Comparison of ENCODE assay signal across 15 cellular contexts in the genomic region with DNA sequence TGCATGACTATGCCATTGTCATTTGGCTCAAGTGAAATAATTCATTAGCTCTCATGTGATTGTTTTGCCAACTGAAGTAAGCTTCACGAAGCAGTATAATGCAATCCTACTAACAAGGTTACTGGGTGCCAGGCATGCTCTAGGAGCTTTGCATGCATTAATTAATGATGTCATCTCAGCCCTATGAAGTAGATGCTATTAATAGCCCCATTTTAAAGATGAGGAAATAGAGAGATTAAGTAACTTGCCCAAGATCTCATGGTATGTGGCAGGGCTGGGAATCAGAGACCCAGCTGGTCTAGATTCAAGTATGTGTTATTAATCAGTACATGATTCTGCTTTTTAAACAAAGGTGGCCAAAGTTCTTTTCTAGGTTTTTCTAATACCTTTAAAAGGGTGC. TPM values are rescaled to one million over a fixed set of nuclear protein-coding genes. Genes with fewer than 3 reads are reported as not detected.
DNase-seq lines count a peak whose midpoint lies in the region; ATAC-seq and TF ChIP-seq lines count a peak whose summit lies in the region.
"Had no signal": no experiment of that assay in that cellular context is flagged by ENCODE, and none has a peak within 500 bp of the region (broad histone marks: within the 10 kb centered on the region; RNA-seq: fewer than 3 reads in every experiment).

No MANE protein-coding gene starts in this region.

- 85% methylated on average over 1 of the region's 1 CpG for WGBS in hepatocyte (ENCODE audit: low lambda C conversion rate, missing lambda C conversion rate)
- WGBS in upper lobe of left lung, 2 donors, result 35 to 39% methylated on average over 1 of the region's 1 CpG

- peak; percentile 29 to 50 for ATAC-seq in upper lobe of left lung (ENCODE audit: low FRiP score in 2 of 2)
- no peak for ATAC-seq in HG03175 (IDR thresholded peaks at IDR 0.05; ENCODE audit: unreplicated experiment)

- H3K27ac ChIP-seq in hepatocyte, result peak overlapping the region; percentile 25
- H3K27ac ChIP-seq in upper lobe of left lung, result no peak overlapping the region

- H4K20me1 ChIP-seq in hepatocyte (ENCODE audit: insufficient read depth, poor library complexity, severe bottlenecking), result no peaks in the 10 kb centered on the region

- H2AFZ ChIP-seq in hepatocyte, result no peak overlapping the region

- TF ChIP-seq POLR2A in upper lobe of left lung (IDR thresholded peaks at IDR 0.05), result no peak

- no peaks in the 10 kb centered on the region for H3K79me2 ChIP-seq in hepatocyte

- no peaks in the 10 kb centered on the region for H3K36me3 ChIP-seq in adipocyte (ENCODE audit: control insufficient read depth, insufficient read depth, low read length, severe bottlenecking)
- no peaks in the 10 kb centered on the region for H3K36me3 ChIP-seq in hepatocyte (replicated peaks; ENCODE audit: insufficient read depth, low read depth)
- no peaks in the 10 kb centered on the region for H3K36me3 ChIP-seq in upper lobe of left lung
- H3K36me3 ChIP-seq: HAP-1 had no signal

- DNase-seq in NOMO-1 treated with DMSO at 0.1 percent for 48 hours (lab: John Stamatoyannopoulos, UW; ENCODE audit: unreplicated experiment), result peak; percentile 49
- DNase-seq in NOMO-1 treated with dmso at 0.1 percent for 144 hours (lab: John Stamatoyannopoulos, UW; ENCODE audit: unreplicated experiment), result no peak
- DNase-seq in adipocyte (ENCODE audit: low read depth), result peak; percentile 87
- no peak for DNase-seq in hepatocyte (ENCODE audit: low spot score)
- DNase-seq in upper lobe of left lung, result peak in 1 of 2 donors; percentile 28
- DNase-seq in NCI-H510A treated with DMSO at 0.1 percent for 48 hours (lab: John Stamatoyannopoulos, UW), result no peak
- no peak for DNase-seq in C1 segment of cervical spinal cord (lab: John Stamatoyannopoulos, UW)
- DNase-seq: activated CD4-positive, alpha-beta T cell treated with anti-CD3 and anti-CD28 coated beads, Interleukin-2, amount 10 ng/mL, durations not matched to agents 24 days and 14 days; activated gamma-delta T cell treated with Interleukin-2 at 50 U/mL for 16 hours; naive B cell; NCI-H510A; stimulated activated CD4-positive, alpha-beta T cell treated with anti-CD3 and anti-CD28 coated beads, Interleukin-12 subunit alpha, Interleukin-12 subunit beta, amount 100 ng/mL, for 4 hours had no signal

- H3K27me3 ChIP-seq in adipocyte (replicated peaks; ENCODE audit: control insufficient read depth, insufficient read depth, low read length) (no peaks in the 10 kb centered on the region), hepatocyte (no peaks in the 10 kb centered on the region), upper lobe of left lung (no peaks in the 10 kb centered on the region)

- TF ChIP-seq EP300 in upper lobe of left lung (IDR thresholded peaks at IDR 0.05), result no peak

- H3K4me3 ChIP-seq in adipocyte (ENCODE audit: low read length), result no peak overlapping the region
- H3K4me3 ChIP-seq in hepatocyte, result no peak overlapping the region
- H3K4me3 ChIP-seq in upper lobe of left lung, result no peak overlapping the region
- H3K4me3 ChIP-seq: HAP-1, SK-N-MC had no signal

- H3K4me2 ChIP-seq in hepatocyte, result no peak overlapping the region

- H3K9me2 ChIP-seq in hepatocyte (replicated peaks; ENCODE audit: insufficient read depth), result no peaks in the 10 kb centered on the region

- H3K9me3 ChIP-seq in adipocyte (ENCODE audit: control insufficient read depth, low read length), result no peaks in the 10 kb centered on the region
- no peaks in the 10 kb centered on the region for H3K9me3 ChIP-seq in hepatocyte (ENCODE audit: low read depth)
- no peaks in the 10 kb centered on the region for H3K9me3 ChIP-seq in upper lobe of left lung
- H3K9me3 ChIP-seq: HAP-1 had no signal

- H3K9ac ChIP-seq in adipocyte (ENCODE audit: low read length), result no peak overlapping the region

- TF ChIP-seq CTCF in hepatocyte (IDR thresholded peaks at IDR 0.05; ENCODE audit: poor library complexity), result no peak
- TF ChIP-seq CTCF in upper lobe of left lung (IDR thresholded peaks at IDR 0.05), result no peak

- peaks cover 45% of the 10 kb centered on the region for H3K4me1 ChIP-seq in adipocyte (ENCODE audit: control insufficient read depth, insufficient read depth, low read length)
- H3K4me1 ChIP-seq in hepatocyte (ENCODE audit: insufficient read depth), result peaks cover 19% of the 10 kb centered on the region
- H3K4me1 ChIP-seq in upper lobe of left lung, result no peaks in the 10 kb centered on the region

RNA-seq across cellular contexts. Expression of gene KRT39, which starts 14.1 kb away (rescaled TPM):
- 1.0 TPM in 1 of 2 replicates, not detected in the other for total RNA-seq in hepatocyte
- polyA plus RNA-seq in hepatocyte, result not detected in 2 replicates
- not detected for total RNA-seq in upper lobe of left lung
- total RNA-seq: activated CD4-positive, alpha-beta T cell treated with anti-CD3 and anti-CD28 coated beads, Interleukin-2, amount 10 ng/mL, durations not matched to agents 24 days and 14 days had no signal

RNA-seq across cellular contexts. Expression of gene KRT23, which starts 15.2 kb away (rescaled TPM):
- total RNA-seq in hepatocyte, result 4.0 and 6.4 TPM in 2 replicates
- 2.0 and 4.0 TPM in 2 replicates for polyA plus RNA-seq in hepatocyte
- total RNA-seq in upper lobe of left lung, result 10 to 100 TPM in 1 of 6 donors, 1 to 10 TPM in 4, under 1 TPM in 1; 0.49 to 10.7 (median 3.1) TPM
- total RNA-seq: activated CD4-positive, alpha-beta T cell treated with anti-CD3 and anti-CD28 coated beads, Interleukin-2, amount 10 ng/mL, durations not matched to agents 24 days and 14 days had no signal

RNA-seq across cellular contexts. Expression of gene KRT40, which starts 31.5 kb away (rescaled TPM):
- total RNA-seq in hepatocyte (0.33 TPM in 1 of 2 replicates, not detected in the other), upper lobe of left lung (under 1 TPM in 1 of 6 donors, not detected in 5; 0.24 TPM)
- 0.19 TPM in 1 of 2 replicates, not detected in the other for polyA plus RNA-seq in hepatocyte
- total RNA-seq: activated CD4-positive, alpha-beta T cell treated with anti-CD3 and anti-CD28 coated beads, Interleukin-2, amount 10 ng/mL, durations not matched to agents 24 days and 14 days had no signal

RNA-seq across cellular contexts. Expression of gene KRTAP3-3, which starts 41.3 kb away (rescaled TPM):
- not detected in 2 replicates for total RNA-seq in hepatocyte
- polyA plus RNA-seq in hepatocyte, result not detected in 2 replicates
- not detected for total RNA-seq in upper lobe of left lung
- total RNA-seq: activated CD4-positive, alpha-beta T cell treated with anti-CD3 and anti-CD28 coated beads, Interleukin-2, amount 10 ng/mL, durations not matched to agents 24 days and 14 days had no signal

RNA-seq across cellular contexts. Expression of gene KRTAP3-2, which starts 47.0 kb away (rescaled TPM):
- total RNA-seq in hepatocyte (not detected in 2 replicates), upper lobe of left lung (not detected)
- polyA plus RNA-seq in hepatocyte, result not detected in 2 replicates
- total RNA-seq: activated CD4-positive, alpha-beta T cell treated with anti-CD3 and anti-CD28 coated beads, Interleukin-2, amount 10 ng/mL, durations not matched to agents 24 days and 14 days had no signal

Comparison
In these comparisons a context has a peak if more than half of its experiments do, and no peak if none do; other contexts are left out.
1. DNase-seq: peak in NOMO-1 treated with DMSO at 0.1 percent for 48 hours (single experiment) and adipocyte (single experiment); none in NOMO-1 treated with dmso at 0.1 percent for 144 hours (single experiment), hepatocyte (single experiment), NCI-H510A treated with DMSO at 0.1 percent for 48 hours (single experiment) and C1 segment of cervical spinal cord (0 of 14).